Comparison of ENCODE assay signal across 9 cellular contexts in genomic region chr5:169656125-169656990, GRCh38. TPM values are rescaled to one million over a fixed set of nuclear protein-coding genes. Genes with fewer than 3 reads are reported as not detected.
DNase-seq lines count a peak whose midpoint lies in the region; ATAC-seq and TF ChIP-seq lines count a peak whose summit lies in the region.
"Had no signal": no experiment of that assay in that cellular context is flagged by ENCODE, and none has a peak within 500 bp of the region (broad histone marks: within the 10 kb centered on the region; RNA-seq: fewer than 3 reads in every experiment).

No MANE protein-coding gene starts in this region.

- H3K27ac Mint-ChIP-seq in H9: no peak overlapping the region

- intact Hi-C loops in uterus (cut with DNase I; ENCODE audit: low total_unique reads): no loop called here

- no peak overlapping the region for H3K4ac ChIP-seq in H9 (ENCODE audit: low read depth, low read length)

- H2AK5ac ChIP-seq in H9 (ENCODE audit: insufficient read length, low read length): no peak overlapping the region

- H4K91ac ChIP-seq in H9 (ENCODE audit: insufficient read length, low read depth, low read length): no peak overlapping the region

- no peak overlapping the region for H4K8ac ChIP-seq in H9 (replicated peaks; ENCODE audit: insufficient read length, low read depth, low read length)

- no peak overlapping the region for H3K4me3 Mint-ChIP-seq in H9

- no peak overlapping the region for H3K23ac ChIP-seq in H9 (ENCODE audit: insufficient read length, low read depth, low read length)

- H2BK12ac ChIP-seq in H9 (ENCODE audit: insufficient read length, low read depth, low read length): no peak overlapping the region

- H4K5ac ChIP-seq in H9 (ENCODE audit: insufficient read length, low read depth, low read length): no peak overlapping the region

- no CpG with 5 or more reads among the region's 15 CpGs for WGBS in H9 (ENCODE audit: extremely low coverage, insufficient read length, low lambda C conversion rate)

- no peak overlapping the region for H2BK20ac ChIP-seq in H9 (ENCODE audit: low read depth, low read length, poor library complexity, severe bottlenecking)

- H3K18ac ChIP-seq in H9 (ENCODE audit: insufficient read length, low read depth, low read length): no peak overlapping the region

- no peak overlapping the region for H3K9ac ChIP-seq in H9 (ENCODE audit: extremely low read depth, insufficient read length, low read length)

- TF ChIP-seq POLR2A in uterus (IDR thresholded peaks at IDR 0.05): no peak

- no peaks in the 10 kb centered on the region; a peak in 1 of 7 replicates for H3K36me3 Mint-ChIP-seq in H9 (ENCODE audit: insufficient read depth in 1 of 3, low read depth in 3 of 3)

- ATAC-seq in GM18517 (IDR thresholded peaks at IDR 0.05; ENCODE audit: unreplicated experiment): peak; percentile 71
- ATAC-seq in GM21515 (IDR thresholded peaks at IDR 0.05; ENCODE audit: unreplicated experiment): peak; percentile 71
- peak; percentile 62 for ATAC-seq in HG03469 (IDR thresholded peaks at IDR 0.05; ENCODE audit: unreplicated experiment)
- ATAC-seq: gastroesophageal sphincter had no signal

- no peaks in the 10 kb centered on the region for H4K20me1 ChIP-seq in H9 (ENCODE audit: control insufficient read depth, insufficient read depth, insufficient read length)

- DNase-seq in fibroblast of villous mesenchyme (ENCODE audit: low read depth) (peak; percentile 41), NCI-H1105 (lab: John Stamatoyannopoulos, UW) (no peak), H9 (no peak), uterus (no peak), WERI-Rb-1 (no peak)

- no peak overlapping the region for H2BK15ac ChIP-seq in H9 (ENCODE audit: low read depth, low read length)

- TF ChIP-seq CTCF in fibroblast of villous mesenchyme (IDR thresholded peaks at IDR 0.05; ENCODE audit: insufficient read depth, low read depth, low read length) (no peak), H9 (conservative IDR thresholded peaks at IDR 0.05) (no peak), uterus (IDR thresholded peaks at IDR 0.05) (no peak), WERI-Rb-1 (IDR thresholded peaks at IDR 0.05; ENCODE audit: low read depth, low read length) (no peak)

- H3K9me3 ChIP-seq in H9 (ENCODE audit: control insufficient read depth, low read depth, low read length): no peaks in the 10 kb centered on the region
- no peaks in the 10 kb centered on the region for H3K9me3 ChIP-seq in uterus
- no peaks in the 10 kb centered on the region for H3K9me3 ChIP-seq in WERI-Rb-1 (ENCODE audit: severe bottlenecking)
- H3K9me3 ChIP-seq: gastroesophageal sphincter had no signal

- H3K4me3 ChIP-seq in fibroblast of villous mesenchyme (ENCODE audit: low read depth, low read length) (no peak overlapping the region), uterus (no peak overlapping the region), WERI-Rb-1 (ENCODE audit: low read depth, low read length) (no peak overlapping the region)
- H3K4me3 ChIP-seq: gastroesophageal sphincter had no signal

- H2BK5ac ChIP-seq in H9 (ENCODE audit: insufficient read length, low read length): no peak overlapping the region

- H3K23me2 ChIP-seq in H9 (ENCODE audit: insufficient read length, low read depth, low read length, poor library complexity, severe bottlenecking): no peaks in the 10 kb centered on the region

- H3K79me2 ChIP-seq in H9 (ENCODE audit: insufficient read depth, low read length): no peaks in the 10 kb centered on the region

- peaks cover 3 to 4% of the 10 kb centered on the region in 2 experiments for H3K4me1 Mint-ChIP-seq in H9

- H3K79me1 ChIP-seq in H9 (ENCODE audit: insufficient read depth, low read depth, low read length, poor library complexity, severe bottlenecking): no peaks in the 10 kb centered on the region

- no peak overlapping the region for H3K4me2 ChIP-seq in H9 (ENCODE audit: insufficient read depth, insufficient read length, low read length)

- H2BK120ac ChIP-seq in H9 (ENCODE audit: low read depth, low read length, poor library complexity, severe bottlenecking): no peak overlapping the region

- H3K36me3 ChIP-seq in uterus: no peaks in the 10 kb centered on the region
- no peaks in the 10 kb centered on the region for H3K36me3 ChIP-seq in WERI-Rb-1
- H3K36me3 ChIP-seq: gastroesophageal sphincter had no signal

- no peak overlapping the region for H3K14ac ChIP-seq in H9 (ENCODE audit: insufficient read depth, low read length)

- no peak overlapping the region for H3T11ph ChIP-seq in H9 (ENCODE audit: low read length)

- H3K4me1 ChIP-seq in H9 (ENCODE audit: insufficient read depth, low read length) (no peaks in the 10 kb centered on the region), uterus (no peaks in the 10 kb centered on the region)

- H2AFZ ChIP-seq in H9 (ENCODE audit: low read length): no peak overlapping the region

- H3K27me3 ChIP-seq in H9 (ENCODE audit: insufficient read depth, low read length): no peaks in the 10 kb centered on the region
- no peaks in the 10 kb centered on the region for H3K27me3 ChIP-seq in uterus
- H3K27me3 ChIP-seq in WERI-Rb-1 (ENCODE audit: insufficient read depth, low read depth, severe bottlenecking): peaks cover 85% of the 10 kb centered on the region
- H3K27me3 ChIP-seq: gastroesophageal sphincter had no signal

- H3K27ac ChIP-seq in H9 (ENCODE audit: insufficient read length, low read depth, low read length): no peak overlapping the region
- no peak overlapping the region for H3K27ac ChIP-seq in uterus
- no peak overlapping the region for H3K27ac ChIP-seq in WERI-Rb-1
- H3K27ac ChIP-seq: gastroesophageal sphincter had no signal

- no peak overlapping the region for H3K56ac ChIP-seq in H9 (ENCODE audit: insufficient read length, low read depth, low read length)

- 0 out of 5 replicates have a peak, but pooled peaks cover 0 to under 1% of the 10 kb centered on the region in 2 experiments for H3K9me3 Mint-ChIP-seq in H9

- H3K27me3 Mint-ChIP-seq in H9 (ENCODE audit: low read depth): no peaks in the 10 kb centered on the region

RNA-seq across cellular contexts. Expression of gene DOCK2, which starts 19.3 kb away (rescaled TPM):
- total RNA-seq in fibroblast of villous mesenchyme (6.1 and 7.3 TPM in 2 replicates), H9 (2021) (7.8 and 8.3 TPM in 2 replicates), uterus (10 to 100 TPM in 1 of 4 donors, 1 to 10 TPM in 3; 2.0 to 17.4 (median 7.5) TPM)
